Comparison of ENCODE assay signal across 8 cellular contexts in the genomic region with DNA sequence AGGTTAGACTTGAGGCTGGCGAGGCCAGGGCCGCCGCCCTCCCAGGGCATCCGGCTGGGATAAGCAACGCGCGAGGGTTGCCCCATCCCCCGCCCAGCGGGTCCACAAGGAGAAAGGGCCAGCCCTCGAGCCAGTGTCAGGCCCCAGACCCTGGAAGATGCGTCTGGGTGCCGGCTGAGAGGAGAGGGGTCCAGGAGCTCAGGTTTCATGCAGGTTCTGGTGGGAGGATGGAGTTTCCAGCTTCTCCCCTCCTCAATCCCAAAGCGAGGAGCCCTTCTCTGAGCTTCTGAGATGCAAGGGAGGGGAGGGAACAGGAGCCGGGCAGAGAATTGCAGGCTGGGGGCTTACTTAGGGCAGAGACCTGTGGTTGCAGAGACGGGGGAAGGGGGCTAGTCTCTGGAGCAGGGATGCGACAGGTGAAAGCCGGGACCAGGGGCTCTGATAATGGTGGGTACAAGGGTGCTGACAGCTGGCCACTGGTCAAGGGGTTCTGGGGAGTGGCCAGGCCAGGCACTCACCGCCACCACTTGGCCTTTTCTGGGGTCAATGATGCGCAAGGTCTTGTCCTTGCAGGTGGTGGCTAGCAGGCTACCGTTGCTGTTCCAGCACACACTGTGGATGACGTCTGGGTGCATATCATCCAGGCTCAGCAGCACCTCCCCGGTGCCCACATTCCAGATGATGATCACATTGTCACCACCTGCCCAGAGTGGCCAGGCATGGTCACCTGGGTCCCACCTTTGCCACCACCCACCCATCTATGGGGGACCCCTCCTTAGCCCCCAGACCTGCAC. TPM values are rescaled to one million over a fixed set of nuclear protein-coding genes. Genes with fewer than 3 reads are reported as not detected.
A peak's percentile ranks its signal among the peaks of the same experiment; 100 is the strongest.
DNase-seq lines count a peak whose midpoint lies in the region; ATAC-seq and TF ChIP-seq lines count a peak whose summit lies in the region.

No MANE protein-coding gene starts in this region.

- H3K27me3 ChIP-seq in thoracic aorta (replicated peaks; ENCODE audit: insufficient read depth) = no peaks in the 10 kb centered on the region
- no peaks in the 10 kb centered on the region for H3K27me3 ChIP-seq in SJCRH30

- no peak for DNase-seq in activated T-cell treated with anti-CD3 and anti-CD28 coated beads, Interleukin-2, amount 50 U/mL, for 4 hours
- DNase-seq in activated T-cell treated with anti-CD3 and anti-CD28 coated beads, Interleukin-2, amount 50 U/mL, for 1 hour = no peak
- DNase-seq in activated T-helper 2 cell treated with anti-CD3 and anti-CD28 coated beads, Interferon-gamma antibody, Interleukin-2, Interleukin-4, amounts not matched to agents 10 μg/mL and 5 μg/mL and 100 μg/mL, durations not matched to agents 14 hours and 24 hours and 36 hours (ENCODE audit: low spot score) = no peak
- DNase-seq in left lobe of liver (ENCODE audit: low spot score) (no peak), thoracic aorta (ENCODE audit: low spot score) (no peak), NCI-H1436 treated with DMSO at 0.1 percent for 48 hours (lab: John Stamatoyannopoulos, UW) (no peak), SJCRH30 (no peak)

- H3K27ac ChIP-seq in thoracic aorta = no peak overlapping the region
- no peak overlapping the region for H3K27ac ChIP-seq in SJCRH30

- H3K9me3 ChIP-seq in thoracic aorta (no peaks in the 10 kb centered on the region), SJCRH30 (replicated peaks) (no peaks in the 10 kb centered on the region)

- intact Hi-C loops in activated T-helper 2 cell treated with anti-CD3 and anti-CD28 coated beads, Interferon-gamma antibody, Interleukin-2, Interleukin-4, amounts not matched to agents 10 μg/mL and 5 μg/mL and 100 μg/mL, durations not matched to agents 14 hours and 24 hours and 36 hours (cut with micrococcal nuclease) = loop anchor here (1.0 to 5.0 kb wide), 3 partner anchors 89 to 314 kb away; a partner anchor contains a TSS

- H3K27me3 Mint-ChIP-seq in activated T-cell treated with anti-CD3 and anti-CD28 coated beads, Interleukin-2, amount 50 U/mL, for 4 hours (ENCODE audit: low read depth) = no peaks in the 10 kb centered on the region
- H3K27me3 Mint-ChIP-seq in activated T-helper 2 cell treated with anti-CD3 and anti-CD28 coated beads, Interferon-gamma antibody, Interleukin-2, Interleukin-4, amounts not matched to agents 10 μg/mL and 5 μg/mL and 100 μg/mL, durations not matched to agents 14 hours and 24 hours and 36 hours (ENCODE audit: low read depth) = no peaks in the 10 kb centered on the region

- H3K27ac Mint-ChIP-seq in activated T-helper 2 cell treated with anti-CD3 and anti-CD28 coated beads, Interferon-gamma antibody, Interleukin-2, Interleukin-4, amounts not matched to agents 10 μg/mL and 5 μg/mL and 100 μg/mL, durations not matched to agents 14 hours and 24 hours and 36 hours = no peak overlapping the region

- ATAC-seq in activated T-cell treated with anti-CD3 and anti-CD28 coated beads, Interleukin-2, amount 50 U/mL, for 4 hours = no peak
- ATAC-seq in left lobe of liver (peak; percentile 3), thoracic aorta (ENCODE audit: insufficient number of reproducible peaks, low FRiP score, low read depth) (no peak), GM21576 (IDR thresholded peaks at IDR 0.05; ENCODE audit: unreplicated experiment) (no peak)

- H3K36me3 ChIP-seq in thoracic aorta (no peaks in the 10 kb centered on the region), SJCRH30 (peaks cover 26% of the 10 kb centered on the region)

- H3K9me3 Mint-ChIP-seq in activated T-cell treated with anti-CD3 and anti-CD28 coated beads, Interleukin-2, amount 50 U/mL, for 4 hours = no peaks in the 10 kb centered on the region
- H3K9me3 Mint-ChIP-seq in activated T-helper 2 cell treated with anti-CD3 and anti-CD28 coated beads, Interferon-gamma antibody, Interleukin-2, Interleukin-4, amounts not matched to agents 10 μg/mL and 5 μg/mL and 100 μg/mL, durations not matched to agents 14 hours and 24 hours and 36 hours = no peaks in the 10 kb centered on the region

- no peak for TF ChIP-seq CTCF in thoracic aorta (IDR thresholded peaks at IDR 0.05)

- peaks cover 49% of the 10 kb centered on the region for H3K4me1 Mint-ChIP-seq in activated T-cell treated with anti-CD3 and anti-CD28 coated beads, Interleukin-2, amount 50 U/mL, for 4 hours (ENCODE audit: low read depth)
- H3K4me1 Mint-ChIP-seq in activated T-helper 2 cell treated with anti-CD3 and anti-CD28 coated beads, Interferon-gamma antibody, Interleukin-2, Interleukin-4, amounts not matched to agents 10 μg/mL and 5 μg/mL and 100 μg/mL, durations not matched to agents 14 hours and 24 hours and 36 hours (ENCODE audit: low read depth) = peaks cover 50% of the 10 kb centered on the region

- H3K4me3 ChIP-seq in thoracic aorta (peak overlapping the region; percentile 70), SJCRH30 (no peak overlapping the region)

- H3K4me3 Mint-ChIP-seq in activated T-cell treated with anti-CD3 and anti-CD28 coated beads, Interleukin-2, amount 50 U/mL, for 4 hours = peak overlapping the region; percentile 80
- peak overlapping the region; percentile 26 for H3K4me3 Mint-ChIP-seq in activated T-helper 2 cell treated with anti-CD3 and anti-CD28 coated beads, Interferon-gamma antibody, Interleukin-2, Interleukin-4, amounts not matched to agents 10 μg/mL and 5 μg/mL and 100 μg/mL, durations not matched to agents 14 hours and 24 hours and 36 hours (ENCODE audit: low read depth)

- no peaks in the 10 kb centered on the region for H3K36me3 Mint-ChIP-seq in activated T-cell treated with anti-CD3 and anti-CD28 coated beads, Interleukin-2, amount 50 U/mL, for 4 hours (ENCODE audit: insufficient read depth)
- H3K36me3 Mint-ChIP-seq in activated T-helper 2 cell treated with anti-CD3 and anti-CD28 coated beads, Interferon-gamma antibody, Interleukin-2, Interleukin-4, amounts not matched to agents 10 μg/mL and 5 μg/mL and 100 μg/mL, durations not matched to agents 14 hours and 24 hours and 36 hours (ENCODE audit: low read depth) = no peaks in the 10 kb centered on the region

- peaks cover 38 to 88% of the 10 kb centered on the region in 2 donors for H3K4me1 ChIP-seq in thoracic aorta (ENCODE audit: control insufficient read depth in 1 of 2, low read depth in 2 of 2)
- H3K4me1 ChIP-seq in SJCRH30 = peaks cover 26% of the 10 kb centered on the region

RNA-seq across cellular contexts. Expression of a gene that starts 4.2 kb away (rescaled TPM):
- 10 to 100 TPM in 2 of 3 donors, 1 to 10 TPM in 1; 9.8 to 12.3 (median 11.8) TPM for total RNA-seq in activated T-cell treated with anti-CD3 and anti-CD28 coated beads, Interleukin-2, amount 50 U/mL, for 4 hours
- 3.1 and 3.8 TPM in 2 replicates for total RNA-seq in activated T-helper 2 cell treated with anti-CD3 and anti-CD28 coated beads, Interferon-gamma antibody, Interleukin-2, Interleukin-4, amounts not matched to agents 10 μg/mL and 5 μg/mL and 100 μg/mL, durations not matched to agents 14 hours and 24 hours and 36 hours
- 0.35 TPM for total RNA-seq in left lobe of liver
- 10 to 100 TPM; 35.5 to 55.0 TPM for total RNA-seq in thoracic aorta
- total RNA-seq in SJCRH30 (2014; rRNA removed; shearing (Covaris generic)) = 11.7 and 14.7 TPM in 2 replicates

RNA-seq across cellular contexts. Expression of a gene that starts 25.5 kb away (rescaled TPM):
- total RNA-seq in activated T-cell treated with anti-CD3 and anti-CD28 coated beads, Interleukin-2, amount 50 U/mL, for 4 hours = 10 to 100 TPM; 33.3 to 40.7 (median 40.4) TPM
- 34.1 and 41.6 TPM in 2 replicates for total RNA-seq in activated T-helper 2 cell treated with anti-CD3 and anti-CD28 coated beads, Interferon-gamma antibody, Interleukin-2, Interleukin-4, amounts not matched to agents 10 μg/mL and 5 μg/mL and 100 μg/mL, durations not matched to agents 14 hours and 24 hours and 36 hours
- total RNA-seq in left lobe of liver = 1.3 TPM
- total RNA-seq in thoracic aorta = 10 to 100 TPM; 11.5 to 35.5 TPM
- 18.1 and 19.2 TPM in 2 replicates for total RNA-seq in SJCRH30 (2014; rRNA removed; shearing (Covaris generic))

RNA-seq across cellular contexts. Expression of a gene that starts 29.0 kb away (rescaled TPM):
- 10 to 100 TPM; 79.3 to 91.3 (median 90.8) TPM for total RNA-seq in activated T-cell treated with anti-CD3 and anti-CD28 coated beads, Interleukin-2, amount 50 U/mL, for 4 hours
- 67.3 and 72.4 TPM in 2 replicates for total RNA-seq in activated T-helper 2 cell treated with anti-CD3 and anti-CD28 coated beads, Interferon-gamma antibody, Interleukin-2, Interleukin-4, amounts not matched to agents 10 μg/mL and 5 μg/mL and 100 μg/mL, durations not matched to agents 14 hours and 24 hours and 36 hours
- 9.4 TPM for total RNA-seq in left lobe of liver
- total RNA-seq in thoracic aorta = 10 to 100 TPM; 24.1 to 35.3 TPM
- 42.4 and 42.6 TPM in 2 replicates for total RNA-seq in SJCRH30 (2014; rRNA removed; shearing (Covaris generic))

RNA-seq across cellular contexts. Expression of a gene that starts 50.0 kb away (rescaled TPM):
- total RNA-seq in activated T-cell treated with anti-CD3 and anti-CD28 coated beads, Interleukin-2, amount 50 U/mL, for 4 hours = 10 to 100 TPM; 40.9 to 53.9 (median 42.1) TPM
- 78.2 and 84.8 TPM in 2 replicates for total RNA-seq in activated T-helper 2 cell treated with anti-CD3 and anti-CD28 coated beads, Interferon-gamma antibody, Interleukin-2, Interleukin-4, amounts not matched to agents 10 μg/mL and 5 μg/mL and 100 μg/mL, durations not matched to agents 14 hours and 24 hours and 36 hours
- total RNA-seq in left lobe of liver = 84.2 TPM
- total RNA-seq in thoracic aorta = 10 to 100 TPM; 54.4 to 92.6 TPM
- total RNA-seq in SJCRH30 (2014; rRNA removed; shearing (Covaris generic)) = 45.0 and 48.0 TPM in 2 replicates

RNA-seq across cellular contexts. Expression of a gene that starts 51.6 kb away (rescaled TPM):
- 10 to 100 TPM in 1 of 3 donors, 1 to 10 TPM in 2; 7.6 to 10.6 (median 9.9) TPM for total RNA-seq in activated T-cell treated with anti-CD3 and anti-CD28 coated beads, Interleukin-2, amount 50 U/mL, for 4 hours
- 19.5 and 20.2 TPM in 2 replicates for total RNA-seq in activated T-helper 2 cell treated with anti-CD3 and anti-CD28 coated beads, Interferon-gamma antibody, Interleukin-2, Interleukin-4, amounts not matched to agents 10 μg/mL and 5 μg/mL and 100 μg/mL, durations not matched to agents 14 hours and 24 hours and 36 hours
- total RNA-seq in left lobe of liver = 31.2 TPM
- 10 to 100 TPM; 11.3 to 24.0 TPM for total RNA-seq in thoracic aorta
- total RNA-seq in SJCRH30 (2014; rRNA removed; shearing (Covaris generic)) = 16.2 and 18.5 TPM in 2 replicates
